10 cellular contexts compared by ENCODE assay signal in the genomic region with DNA sequence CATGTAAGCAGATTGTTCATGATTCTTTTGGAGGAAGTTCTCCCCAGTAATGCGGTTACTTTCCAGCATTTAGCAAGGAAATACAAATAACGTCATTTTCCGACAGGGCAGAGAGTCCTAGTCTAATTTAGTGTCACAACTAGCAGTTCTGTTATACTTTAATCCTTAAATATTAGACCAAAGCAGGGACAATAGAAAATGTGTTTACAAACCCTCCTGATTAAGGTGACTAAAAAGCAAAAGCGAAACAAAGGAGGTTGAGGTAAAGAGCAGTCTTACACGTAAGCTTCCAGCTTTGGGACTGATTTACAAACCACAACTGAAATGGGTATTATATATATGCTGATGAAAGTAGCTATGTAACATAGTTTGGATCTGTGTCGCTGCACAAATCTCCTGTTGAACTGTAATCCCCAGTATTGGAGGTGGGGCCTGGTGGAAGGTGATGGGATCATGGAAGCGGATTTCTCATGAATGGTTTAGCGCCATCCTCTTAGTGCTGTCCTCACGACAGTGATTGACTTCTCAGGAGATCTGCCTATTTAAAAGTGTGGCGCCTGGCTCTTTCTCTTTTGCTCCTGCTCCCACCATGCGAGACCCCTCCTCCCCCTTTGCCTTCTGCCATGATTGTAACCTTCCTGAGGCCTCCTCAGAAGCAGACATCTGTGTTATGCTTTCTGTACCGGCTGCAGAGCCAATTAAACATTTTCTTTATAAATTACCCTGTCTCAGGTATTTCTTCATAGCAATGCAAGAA.
DNase-seq lines count a peak whose midpoint lies in the region; ATAC-seq, FAIRE-seq and TF ChIP-seq lines count a peak whose summit lies in the region.
"Had no signal": no experiment of that assay in that cellular context is flagged by ENCODE, and none has a peak within 500 bp of the region (broad histone marks: within the 10 kb centered on the region; RNA-seq: fewer than 3 reads in every experiment).

No MANE protein-coding gene starts in this region.

- FAIRE-seq in small intestine (lab: Jason Lieb, UNC) = no peak

- H3K4me2 ChIP-seq in hepatocyte = no peak overlapping the region

- peak overlapping the region in 1 of 2 donors; percentile 68 for H3K27ac ChIP-seq in small intestine (ENCODE audit: low read depth in 1 of 2, low read length in 1 of 2)
- H3K27ac ChIP-seq in hepatocyte = no peak overlapping the region
- H3K27ac ChIP-seq in left lung = peak overlapping the region in 1 of 2 donors; percentile 20

- H3K27ac Mint-ChIP-seq in activated CD4-positive, alpha-beta T cell treated with anti-CD3 and anti-CD28 coated beads for 36 hours = peak overlapping the region; percentile 80
- H3K27ac Mint-ChIP-seq in T-helper 17 cell = peak overlapping the region; percentile 87

- no peaks in the 10 kb centered on the region for H3K36me3 Mint-ChIP-seq in activated CD4-positive, alpha-beta T cell treated with anti-CD3 and anti-CD28 coated beads for 36 hours (ENCODE audit: low read depth)
- no peaks in the 10 kb centered on the region for H3K36me3 Mint-ChIP-seq in T-helper 17 cell (ENCODE audit: low read depth)

- H3K4me1 ChIP-seq in small intestine (ENCODE audit: control insufficient read depth in 2 of 2, insufficient read depth in 1 of 2, low read depth in 1 of 2, low read length in 1 of 2) (peaks cover 0 to 7% of the 10 kb centered on the region in 2 donors), hepatocyte (ENCODE audit: insufficient read depth) (peaks cover 22% of the 10 kb centered on the region), left lung (peaks cover 0 to 27% of the 10 kb centered on the region in 2 donors)

- H3K27me3 ChIP-seq in small intestine (ENCODE audit: control insufficient read depth in 2 of 2, insufficient read depth in 2 of 2, low read length in 2 of 2) (no peaks in the 10 kb centered on the region), hepatocyte (no peaks in the 10 kb centered on the region), left lung (no peaks in the 10 kb centered on the region)

- peaks cover 55% of the 10 kb centered on the region for H3K4me1 Mint-ChIP-seq in activated CD4-positive, alpha-beta T cell treated with anti-CD3 and anti-CD28 coated beads for 36 hours
- peaks cover 31% of the 10 kb centered on the region for H3K4me1 Mint-ChIP-seq in T-helper 17 cell

- H3K9me2 ChIP-seq in hepatocyte (replicated peaks; ENCODE audit: insufficient read depth) = no peaks in the 10 kb centered on the region

- peak; percentile 13 for DNase-seq in activated CD4-positive, alpha-beta T cell treated with anti-CD3 and anti-CD28 coated beads for 36 hours
- no peak for DNase-seq in activated CD4-positive, alpha-beta T cell treated with anti-CD3 and anti-CD28 coated beads for 48 hours
- DNase-seq in T-helper 17 cell (no peak), small intestine (peak; percentile 48), hepatocyte (ENCODE audit: low spot score) (no peak), NCI-H2081 (lab: John Stamatoyannopoulos, UW) (no peak), left lung (no peak)
- DNase-seq: ACHN, Kasumi-1 had no signal

- POLR2A ChIA-PET in activated CD4-positive, alpha-beta T cell treated with anti-CD3 and anti-CD28 coated beads for 36 hours (lab: Charles Lee) = no interaction called here

- peak overlapping the region; percentile 53 for H3K4me3 Mint-ChIP-seq in activated CD4-positive, alpha-beta T cell treated with anti-CD3 and anti-CD28 coated beads for 36 hours
- H3K4me3 Mint-ChIP-seq in T-helper 17 cell = peak overlapping the region; percentile 84

- H3K79me2 ChIP-seq in hepatocyte = no peaks in the 10 kb centered on the region

- WGBS in small intestine, 3 donors = 57 to 67% (median 63%) methylated on average over 12 of the region's 12 CpGs
- WGBS in hepatocyte (ENCODE audit: low lambda C conversion rate, missing lambda C conversion rate) = 92% methylated on average over 12 of the region's 12 CpGs

- no peaks in the 10 kb centered on the region for H3K27me3 Mint-ChIP-seq in activated CD4-positive, alpha-beta T cell treated with anti-CD3 and anti-CD28 coated beads for 36 hours
- no peaks in the 10 kb centered on the region for H3K27me3 Mint-ChIP-seq in T-helper 17 cell

- H3K4me3 ChIP-seq in small intestine (ENCODE audit: low read depth in 1 of 2, low read length in 2 of 2) = no peak overlapping the region
- no peak overlapping the region for H3K4me3 ChIP-seq in hepatocyte
- H3K4me3 ChIP-seq in left lung = no peak overlapping the region

- no peak for TF ChIP-seq CTCF in hepatocyte (IDR thresholded peaks at IDR 0.05; ENCODE audit: poor library complexity)
- no peak for TF ChIP-seq CTCF in left lung (IDR thresholded peaks at IDR 0.05)

- H3K9me3 Mint-ChIP-seq in activated CD4-positive, alpha-beta T cell treated with anti-CD3 and anti-CD28 coated beads for 36 hours (ENCODE audit: low read depth) = no peaks in the 10 kb centered on the region

- peak; percentile 81 for ATAC-seq in activated CD4-positive, alpha-beta T cell treated with anti-CD3 and anti-CD28 coated beads for 36 hours
- peak; percentile 83 for ATAC-seq in HG02798 (IDR thresholded peaks at IDR 0.05; ENCODE audit: poor library complexity, unreplicated experiment)
- ATAC-seq in T-helper 17 cell = peak; percentile 84
- no peak for ATAC-seq in left lung

- intact Hi-C loops in activated CD4-positive, alpha-beta T cell treated with anti-CD3 and anti-CD28 coated beads for 36 hours (cut with DNase I, micrococcal nuclease) = loop anchor here (2.0 to 5.0 kb wide), 5 partner anchors 57 to 197 kb away; partner anchors contain the start of genes PLCB1 (in 1 of the 2) and TMX4 (in 1 of the 2)
- intact Hi-C loops in left lung (cut with DNase I) = no loop called here

- H3K9me3 ChIP-seq in T-helper 17 cell (ENCODE audit: control insufficient read depth, low read length, poor library complexity, severe bottlenecking) (no peaks in the 10 kb centered on the region), small intestine (ENCODE audit: control insufficient read depth, low read depth) (no peaks in the 10 kb centered on the region), hepatocyte (ENCODE audit: low read depth) (no peaks in the 10 kb centered on the region), left lung (no peaks in the 10 kb centered on the region)

- no peak overlapping the region for H2AFZ ChIP-seq in hepatocyte

- H3K36me3 ChIP-seq in small intestine (ENCODE audit: control insufficient read depth in 2 of 2, insufficient read depth in 2 of 2, low read length in 2 of 2) = no peaks in the 10 kb centered on the region
- no peaks in the 10 kb centered on the region for H3K36me3 ChIP-seq in hepatocyte (replicated peaks; ENCODE audit: insufficient read depth, low read depth)
- no peaks in the 10 kb centered on the region for H3K36me3 ChIP-seq in left lung

- H4K20me1 ChIP-seq in hepatocyte (ENCODE audit: insufficient read depth, poor library complexity, severe bottlenecking) = no peaks in the 10 kb centered on the region

- CTCF ChIA-PET in activated CD4-positive, alpha-beta T cell treated with anti-CD3 and anti-CD28 coated beads for 36 hours (lab: Charles Lee) = no interaction called here

Comparison
In these comparisons a context has a peak if more than half of its experiments do, and no peak if none do; other contexts are left out.
1. DNase-seq: peak in activated CD4-positive, alpha-beta T cell treated with anti-CD3 and anti-CD28 coated beads for 36 hours (single experiment) and small intestine (single experiment); none in activated CD4-positive, alpha-beta T cell treated with anti-CD3 and anti-CD28 coated beads for 48 hours (single experiment), T-helper 17 cell (0 of 3), hepatocyte (single experiment), NCI-H2081 (0 of 2) and left lung (0 of 2).
2. intact Hi-C loops: an anchor here in activated CD4-positive, alpha-beta T cell treated with anti-CD3 and anti-CD28 coated beads for 36 hours (2.0 to 5.0 kb wide); none called in left lung.